Comparison of ENCODE assay signal across 24 cellular contexts in genomic region chr10:21061184-21061583, GRCh38.
DNase-seq lines count a peak whose midpoint lies in the region; ATAC-seq, FAIRE-seq and TF ChIP-seq lines count a peak whose summit lies in the region.
"Had no signal": no experiment of that assay in that cellular context is flagged by ENCODE, and none has a peak within 500 bp of the region (broad histone marks: within the 10 kb centered on the region; RNA-seq: fewer than 3 reads in every experiment).

No MANE protein-coding gene starts in this region.

- H3K27me3 ChIP-seq in right lobe of liver, result no peaks in the 10 kb centered on the region
- H3K27me3 ChIP-seq: BE2C; BLaER1 treated with 17β-estradiol and CSF1 and Interleukin-3, amounts not matched to agents 10 nM and 100 nM had no signal

- intact Hi-C loops in kidney (cut with DNase I) (no loop called here), right lobe of liver (cut with DNase I) (no loop called here), left cardiac atrium (cut with DNase I) (no loop called here)

- DNase-seq in RCC 7860 (ENCODE audit: low spot score), result no peak
- no peak for DNase-seq in kidney
- DNase-seq in right lobe of liver, result no peak
- DNase-seq in left cardiac atrium, result no peak
- DNase-seq in NCI-H2196 treated with DMSO at 0.1 percent for 48 hours (lab: John Stamatoyannopoulos, UW; ENCODE audit: unreplicated experiment), result no peak
- DNase-seq: ACHN; AML-193; BE2C; CD4-positive, alpha-beta T cell; CD8-positive, alpha-beta memory T cell; DMS 273 treated with DMSO at 0.1 percent for 48 hours; DMS79 treated with DMSO at 0.1 percent for 48 hours; GM23248; H7; HCEC 1CT had no signal

- TF ChIP-seq CTCF in kidney (IDR thresholded peaks at IDR 0.05; ENCODE audit: borderline replicate concordance, extremely low read depth, insufficient read depth) (no peak), right lobe of liver (IDR thresholded peaks at IDR 0.05) (no peak)

- H3K9ac ChIP-seq in kidney (ENCODE audit: low read length in 2 of 2), result no peak overlapping the region
- H3K9ac ChIP-seq: BLaER1 treated with 17β-estradiol and CSF1 and Interleukin-3, amounts not matched to agents 10 nM and 100 nM; GM23248 had no signal

- H3K9me3 ChIP-seq in kidney (ENCODE audit: control insufficient read depth in 1 of 2, low read length in 2 of 2), result no peaks in the 10 kb centered on the region
- H3K9me3 ChIP-seq in right lobe of liver, result no peaks in the 10 kb centered on the region
- H3K9me3 ChIP-seq: BE2C had no signal

- TF ChIP-seq POLR2A in right lobe of liver (IDR thresholded peaks at IDR 0.05), result no peak

- 93% methylated on average over 2 of the region's 2 CpGs for WGBS in right lobe of liver (ENCODE audit: insufficient coverage, low coverage, low lambda C conversion rate, missing lambda C conversion rate)

- H3K4me1 ChIP-seq in kidney (ENCODE audit: control insufficient read depth in 1 of 2, insufficient read depth in 1 of 2, low read depth in 1 of 2, low read length in 2 of 2) (no peaks in the 10 kb centered on the region), right lobe of liver (no peaks in the 10 kb centered on the region)
- H3K4me1 ChIP-seq: A549; BE2C; BLaER1 treated with 17β-estradiol and CSF1 and Interleukin-3, amounts not matched to agents 10 nM and 100 nM had no signal

- ATAC-seq in right lobe of liver, result no peak
- no peak for ATAC-seq in left cardiac atrium
- ATAC-seq in GM19452 (IDR thresholded peaks at IDR 0.05; ENCODE audit: unreplicated experiment), result no peak
- ATAC-seq: A549 had no signal

- H3K36me3 ChIP-seq in kidney (ENCODE audit: control insufficient read depth in 1 of 2, insufficient read depth in 2 of 2, low read length in 2 of 2) (no peaks in the 10 kb centered on the region), right lobe of liver (no peaks in the 10 kb centered on the region)
- H3K36me3 ChIP-seq: BE2C; BLaER1 treated with 17β-estradiol and CSF1 and Interleukin-3, amounts not matched to agents 10 nM and 100 nM had no signal

- no peak overlapping the region for H3K27ac ChIP-seq in kidney (ENCODE audit: low read depth in 2 of 2, low read length in 2 of 2)
- no peak overlapping the region for H3K27ac ChIP-seq in right lobe of liver
- H3K27ac ChIP-seq: 22Rv1; A549; BLaER1 treated with 17β-estradiol and CSF1 and Interleukin-3, amounts not matched to agents 10 nM and 100 nM; GM23248 had no signal

- no peak overlapping the region for H3K4me3 ChIP-seq in kidney (ENCODE audit: low read length in 2 of 2)
- H3K4me3 ChIP-seq in right lobe of liver, result no peak overlapping the region
- H3K4me3 ChIP-seq: A549; BLaER1 treated with 17β-estradiol and CSF1 and Interleukin-3, amounts not matched to agents 10 nM and 100 nM; GM23248 had no signal

- FAIRE-seq in A204.1 (lab: Jason Lieb, UNC), result peak; percentile 23
- FAIRE-seq in RCC 7860 (lab: Jason Lieb, UNC), result peak; percentile 78
- peak; percentile 84 for FAIRE-seq in colon (lab: Jason Lieb, UNC)
- FAIRE-seq in kidney (lab: Jason Lieb, UNC), result peak; percentile 95
- FAIRE-seq: A549, D721Med, GM12892, H1 had no signal
